Comparison of ENCODE assay signal across 20 cellular contexts in the genomic region with DNA sequence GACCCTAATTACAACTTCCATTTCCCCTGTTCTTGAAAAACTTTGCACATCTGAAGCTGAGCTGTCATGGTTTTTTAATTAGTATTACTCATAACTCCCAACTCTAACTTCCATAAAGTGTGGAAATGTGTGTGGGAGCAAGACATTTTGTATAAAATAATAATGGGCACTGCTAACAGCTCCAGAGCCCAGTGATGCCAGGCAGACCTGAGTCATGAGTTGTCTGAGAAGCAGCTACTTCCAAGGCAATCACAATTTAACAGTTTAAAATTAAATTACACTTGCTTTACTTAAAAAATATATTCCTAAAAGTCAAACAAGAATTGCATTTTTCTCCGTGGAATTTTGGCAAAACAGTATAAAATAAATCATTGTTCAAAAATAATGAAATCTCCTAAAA. TPM values are rescaled to one million over a fixed set of nuclear protein-coding genes. Genes with fewer than 3 reads are reported as not detected.
DNase-seq lines count a peak whose midpoint lies in the region; ATAC-seq and TF ChIP-seq lines count a peak whose summit lies in the region.
"Had no signal": no experiment of that assay in that cellular context is flagged by ENCODE, and none has a peak within 500 bp of the region (broad histone marks: within the 10 kb centered on the region; RNA-seq: fewer than 3 reads in every experiment).

No MANE protein-coding gene starts in this region.

- H3K36me3 ChIP-seq in MG63 (no peaks in the 10 kb centered on the region), esophagus muscularis mucosa (peaks cover 0 to 6% (median 0%) of the 10 kb centered on the region in 4 donors)
- H3K36me3 ChIP-seq: SJSA1 had no signal

- TF ChIP-seq CTCF in esophagus muscularis mucosa (IDR thresholded peaks at IDR 0.05) (no peak), retinal pigment epithelial cell (conservative IDR thresholded peaks at IDR 0.05; ENCODE audit: low read depth, low read length) (no peak)

- DNase-seq in COLO829 (ENCODE audit: low spot score) (peak; percentile 21), MG63 (peak; percentile 52), esophagus muscularis mucosa (ENCODE audit: extremely low spot score) (no peak), retinal pigment epithelial cell (ENCODE audit: low read depth) (peak; percentile 75), COR-L47 (lab: John Stamatoyannopoulos, UW) (no peak)
- DNase-seq in activated effector memory CD4-positive, alpha-beta T cell treated with Interleukin-2 at 50 U/mL for 16 hours, result no peak
- DNase-seq: ACHN, DMS 273 treated with DMSO at 0.1 percent for 48 hours, DND-41, GDM1, H7, Kasumi-1, NCI-H1105, NCI-H1694, NCI-H510A treated with DMSO at 0.1 percent for 48 hours, NCI-H82, PC-3, SW 1271 had no signal

- H3K27me3 ChIP-seq in MG63 (no peaks in the 10 kb centered on the region), esophagus muscularis mucosa (no peaks in the 10 kb centered on the region)
- H3K27me3 ChIP-seq: SJSA1 had no signal

- WGBS in esophagus muscularis mucosa, result 49% methylated on average over 1 of the region's 1 CpG

- no peak for TF ChIP-seq POLR2A in esophagus muscularis mucosa (IDR thresholded peaks at IDR 0.05; ENCODE audit: low read depth)

- no peak for ATAC-seq in HG03565 (IDR thresholded peaks at IDR 0.05; ENCODE audit: unreplicated experiment)
- ATAC-seq: PC-3 had no signal

- TF ChIP-seq EP300 in esophagus muscularis mucosa (IDR thresholded peaks at IDR 0.05), result no peak

- peaks cover 26 to 62% (median 45%) of the 10 kb centered on the region in 4 donors for H3K4me1 ChIP-seq in esophagus muscularis mucosa
- H3K4me1 ChIP-seq: SJSA1 had no signal

- intact Hi-C loops in esophagus muscularis mucosa (cut with DNase I), result no loop called here

- H3K27ac ChIP-seq in esophagus muscularis mucosa (replicated peaks in 1 of 4), result peak overlapping the region in 3 of 4 donors; percentile 15 to 34 (median 29)
- H3K27ac ChIP-seq: SJSA1 had no signal

- H3K4me3 ChIP-seq in MG63 (no peak overlapping the region), esophagus muscularis mucosa (no peak overlapping the region), retinal pigment epithelial cell (ENCODE audit: low read length) (no peak overlapping the region)
- H3K4me3 ChIP-seq: SJSA1 had no signal

- H3K9me3 ChIP-seq in MG63 (no peaks in the 10 kb centered on the region; the same call in none of the 2 replicates), esophagus muscularis mucosa (no peaks in the 10 kb centered on the region)
- H3K9me3 ChIP-seq: SJSA1 had no signal

RNA-seq across cellular contexts. Expression of gene SLC2A12, which starts 6.4 kb away (rescaled TPM):
- 0.95 and 1.4 TPM in 2 replicates for total RNA-seq in MG63 (2014; rRNA removed; shearing (Covaris generic); ENCODE audit: low replicate concordance)
- total RNA-seq in esophagus muscularis mucosa, result 10 to 100 TPM; 23.2 to 50.7 (median 43.1) TPM

Comparison
In these comparisons a context has a peak if more than half of its experiments do, and no peak if none do; other contexts are left out.
1. DNase-seq: peak in COLO829 (single experiment), MG63 (single experiment) and retinal pigment epithelial cell (single experiment); none in esophagus muscularis mucosa (single experiment), COR-L47 (single experiment) and activated effector memory CD4-positive, alpha-beta T cell treated with Interleukin-2 at 50 U/mL for 16 hours (single experiment).
2. RNA of gene SLC2A12, which starts 6.4 kb away (total RNA-seq): 23.2 to 50.7 TPM in esophagus muscularis mucosa; 0.95 to 1.4 TPM in MG63; every median in the first group is over 10 times any median in the second.